Comparison of ENCODE assay signal across 1 cellular context in the genomic region with DNA sequence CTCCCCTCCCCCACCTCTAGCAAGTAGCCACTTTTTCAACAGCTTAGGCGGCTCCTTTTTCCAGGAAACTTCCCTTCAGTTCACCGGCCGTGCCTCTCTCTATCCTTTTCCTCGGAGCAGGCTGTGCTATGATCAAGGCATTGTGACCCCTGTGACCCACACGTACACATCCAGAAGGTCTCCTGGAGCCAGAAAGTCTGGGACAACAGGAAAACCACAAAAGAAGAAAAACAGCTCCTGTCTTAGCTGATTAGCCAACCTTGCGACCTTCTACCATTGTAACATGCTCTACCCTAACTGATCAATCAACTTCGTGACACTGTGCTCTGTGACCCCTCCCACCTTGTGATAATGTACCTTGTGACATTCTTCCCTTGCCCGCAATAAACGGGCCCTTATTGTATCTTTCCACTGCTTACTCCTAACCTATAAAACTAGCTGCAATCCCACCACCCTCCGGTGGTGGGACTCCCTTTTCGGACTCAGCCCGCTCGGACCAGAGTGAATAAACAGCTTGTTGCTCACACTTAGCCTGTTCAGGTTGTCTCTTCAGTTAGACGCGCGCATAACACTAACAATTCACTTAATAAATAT.
TF ChIP-seq lines count a peak whose summit lies in the region.

No MANE protein-coding gene starts in this region.

TF ChIP-seq in H1, 55 proteins besides CTCF, POLR2A, EP300 and RAD21:
- no peak; the same call in 1 of the 2 replicates for TF ChIP-seq PHF8 (conservative IDR thresholded peaks at IDR 0.05; ENCODE audit: low read depth, low read length)
- TF ChIP-seq SP4 (IDR thresholded peaks at IDR 0.05; ENCODE audit: low read length), result no peak
- TF ChIP-seq TAF1 (IDR thresholded peaks at IDR 0.05; ENCODE audit: low read depth, low read length), result 0 out of 2 replicates have a peak, but pooled peaks have one; percentile 3
- TF ChIP-seq ASH2L (IDR thresholded peaks at IDR 0.05; ENCODE audit: low read length), result peak; percentile 8
- 0 out of 2 replicates have a peak, but pooled peaks have one; percentile 13 for TF ChIP-seq YY1 (IDR thresholded peaks at IDR 0.05; ENCODE audit: low read depth, low read length)
- TF ChIP-seq NRF1 (IDR thresholded peaks at IDR 0.05; ENCODE audit: low read depth, low read length), result no peak
